Comparison of ENCODE assay signal across 30 cellular contexts in genomic region chr6:115668781-115669180, GRCh38.
"Had no signal": no experiment of that assay in that cellular context is flagged by ENCODE, and none has a peak within 500 bp of the region (broad histone marks: within the 10 kb centered on the region; RNA-seq: fewer than 3 reads in every experiment).

No MANE protein-coding gene starts in this region.

- H3K36me3 ChIP-seq: ascending aorta, breast epithelium, cardiac muscle cell, colonic mucosa, esophagus squamous epithelium had no signal

- H3K27me3 ChIP-seq: ascending aorta, breast epithelium, cardiac muscle cell, colonic mucosa, esophagus squamous epithelium had no signal

- ATAC-seq: activated CD4-positive, alpha-beta T cell treated with anti-CD3 and anti-CD28 coated beads for 36 hours; activated naive CD4-positive, alpha-beta T cell treated with anti-CD3 and anti-CD28 coated beads, Interleukin-2, amount 50 U/mL, for 72 hours; activated T-cell treated with anti-CD3 and anti-CD28 coated beads, Interleukin-2, amount 50 U/mL, for 72 hours had no signal

- H3K9me3 Mint-ChIP-seq: activated CD4-positive, alpha-beta memory T cell treated with anti-CD3 and anti-CD28 coated beads, Interleukin-2, amount 10 ng/mL, durations not matched to agents 7 days and 5 days; activated CD4-positive, alpha-beta T cell treated with anti-CD3 and anti-CD28 coated beads, Interleukin-2, amount 10 ng/mL, durations not matched to agents 24 days and 14 days; activated naive CD4-positive, alpha-beta T cell treated with anti-CD3 and anti-CD28 coated beads, Interleukin-2, amount 10 ng/mL, durations not matched to agents 7 days and 5 days; activated naive CD8-positive, alpha-beta T cell treated with anti-CD3 and anti-CD28 coated beads, Interleukin-2, amount 10 ng/mL, durations not matched to agents 7 days and 5 days; activated T-cell treated with anti-CD3 and anti-CD28 coated beads, Interleukin-2, amount 50 U/mL, for 24 hours; activated T-cell treated with anti-CD3 and anti-CD28 coated beads, Interleukin-2, amount 50 U/mL, for 72 hours; brain had no signal

- H3K27ac ChIP-seq: ascending aorta, breast epithelium, cardiac muscle cell, colonic mucosa, epithelial cell of prostate, esophagus squamous epithelium had no signal

- FAIRE-seq: endometrium, endothelial cell of umbilical vein had no signal

- H3K27me3 Mint-ChIP-seq: activated CD4-positive, alpha-beta memory T cell treated with anti-CD3 and anti-CD28 coated beads, Interleukin-2, amount 10 ng/mL, durations not matched to agents 7 days and 5 days; activated CD4-positive, alpha-beta T cell treated with anti-CD3 and anti-CD28 coated beads for 36 hours; activated CD4-positive, alpha-beta T cell treated with anti-CD3 and anti-CD28 coated beads, Interleukin-2, amount 10 ng/mL, durations not matched to agents 24 days and 14 days; activated naive CD4-positive, alpha-beta T cell treated with anti-CD3 and anti-CD28 coated beads, Interleukin-2, amount 10 ng/mL, durations not matched to agents 7 days and 5 days; activated naive CD8-positive, alpha-beta T cell treated with anti-CD3 and anti-CD28 coated beads, Interleukin-2, amount 10 ng/mL, durations not matched to agents 7 days and 5 days; activated T-cell treated with anti-CD3 and anti-CD28 coated beads, Interleukin-2, amount 50 U/mL, for 24 hours had no signal

- H3K4me1 ChIP-seq: ascending aorta, breast epithelium, colonic mucosa, esophagus squamous epithelium had no signal

- H3K27ac Mint-ChIP-seq: activated CD4-positive, alpha-beta memory T cell treated with anti-CD3 and anti-CD28 coated beads, Interleukin-2, amount 10 ng/mL, durations not matched to agents 7 days and 5 days; activated CD4-positive, alpha-beta T cell treated with anti-CD3 and anti-CD28 coated beads for 36 hours; activated CD4-positive, alpha-beta T cell treated with anti-CD3 and anti-CD28 coated beads, Interleukin-2, amount 10 ng/mL, durations not matched to agents 24 days and 14 days; activated naive CD4-positive, alpha-beta T cell treated with anti-CD3 and anti-CD28 coated beads, Interleukin-2, amount 10 ng/mL, durations not matched to agents 7 days and 5 days; activated naive CD4-positive, alpha-beta T cell treated with anti-CD3 and anti-CD28 coated beads, Interleukin-2, amount 50 U/mL, for 72 hours; activated naive CD8-positive, alpha-beta T cell treated with anti-CD3 and anti-CD28 coated beads, Interleukin-2, amount 10 ng/mL, durations not matched to agents 7 days and 5 days; activated T-cell treated with anti-CD3 and anti-CD28 coated beads, Interleukin-2, amount 50 U/mL, for 24 hours; activated T-cell treated with anti-CD3 and anti-CD28 coated beads, Interleukin-2, amount 50 U/mL, for 72 hours had no signal

- DNase-seq: activated CD4-positive, alpha-beta memory T cell treated with anti-CD3 and anti-CD28 coated beads, Interleukin-2, amount 10 ng/mL, durations not matched to agents 7 days and 5 days; activated CD4-positive, alpha-beta T cell treated with anti-CD3 and anti-CD28 coated beads for 36 hours; activated CD4-positive, alpha-beta T cell treated with anti-CD3 and anti-CD28 coated beads, Interleukin-2, amount 10 ng/mL, durations not matched to agents 24 days and 14 days; activated CD4-positive, alpha-beta T cell treated with anti-CD3 and anti-CD28 coated beads, Interleukin-2, amount 50 U/mL, for 4 hours; activated CD4-positive, CD25-positive, alpha-beta regulatory T cell; activated CD4-positive, CD25-positive, alpha-beta regulatory T cell treated with anti-CD3 and anti-CD28 coated beads, Interleukin-2, amount 50 U/mL, for 72 hours; activated CD8-positive, alpha-beta memory T cell treated with anti-CD3 and anti-CD28 coated beads, Interleukin-2, amount 50 U/mL, for 48 hours; activated gamma-delta T cell; activated naive CD4-positive, alpha-beta T cell; activated naive CD4-positive, alpha-beta T cell treated with anti-CD3 and anti-CD28 coated beads, Interleukin-2, amount 10 ng/mL, durations not matched to agents 7 days and 5 days; activated naive CD8-positive, alpha-beta T cell treated with anti-CD3 and anti-CD28 coated beads, Interleukin-2, amount 10 ng/mL, durations not matched to agents 7 days and 5 days; activated T-cell treated with anti-CD3 and anti-CD28 coated beads for 4 hours; activated T-cell treated with anti-CD3 and anti-CD28 coated beads, Interleukin-2, amount 50 U/mL, for 24 hours; activated T-cell treated with anti-CD3 and anti-CD28 coated beads, Interleukin-2, amount 50 U/mL, for 72 hours; central memory CD4-positive, alpha-beta T cell; cerebellar nuclear complex; colonic mucosa; effector CD8-positive, alpha-beta T cell; esophagus squamous epithelium; foreskin melanocyte; head of caudate nucleus; T-helper 2 cell had no signal

- H3K4me3 ChIP-seq: ascending aorta, breast epithelium, cardiac muscle cell, colonic mucosa, esophagus squamous epithelium had no signal

- H3K9me3 ChIP-seq: ascending aorta, breast epithelium, colonic mucosa, esophagus squamous epithelium had no signal

- H3K4me1 Mint-ChIP-seq: activated CD4-positive, alpha-beta memory T cell treated with anti-CD3 and anti-CD28 coated beads, Interleukin-2, amount 10 ng/mL, durations not matched to agents 7 days and 5 days; activated CD4-positive, alpha-beta T cell treated with anti-CD3 and anti-CD28 coated beads for 36 hours; activated CD4-positive, alpha-beta T cell treated with anti-CD3 and anti-CD28 coated beads, Interleukin-2, amount 10 ng/mL, durations not matched to agents 24 days and 14 days; activated naive CD4-positive, alpha-beta T cell treated with anti-CD3 and anti-CD28 coated beads, Interleukin-2, amount 10 ng/mL, durations not matched to agents 7 days and 5 days; activated naive CD8-positive, alpha-beta T cell treated with anti-CD3 and anti-CD28 coated beads, Interleukin-2, amount 10 ng/mL, durations not matched to agents 7 days and 5 days; brain had no signal

- H3K36me3 Mint-ChIP-seq: activated naive CD4-positive, alpha-beta T cell treated with anti-CD3 and anti-CD28 coated beads, Interleukin-2, amount 10 ng/mL, durations not matched to agents 7 days and 5 days; activated naive CD4-positive, alpha-beta T cell treated with anti-CD3 and anti-CD28 coated beads, Interleukin-2, amount 50 U/mL, for 72 hours; activated naive CD8-positive, alpha-beta T cell treated with anti-CD3 and anti-CD28 coated beads, Interleukin-2, amount 10 ng/mL, durations not matched to agents 7 days and 5 days; brain had no signal

- H3K4me3 Mint-ChIP-seq: activated CD4-positive, alpha-beta memory T cell treated with anti-CD3 and anti-CD28 coated beads, Interleukin-2, amount 10 ng/mL, durations not matched to agents 7 days and 5 days; activated CD4-positive, alpha-beta T cell treated with anti-CD3 and anti-CD28 coated beads for 36 hours; activated CD4-positive, alpha-beta T cell treated with anti-CD3 and anti-CD28 coated beads, Interleukin-2, amount 10 ng/mL, durations not matched to agents 24 days and 14 days; activated naive CD4-positive, alpha-beta T cell treated with anti-CD3 and anti-CD28 coated beads, Interleukin-2, amount 10 ng/mL, durations not matched to agents 7 days and 5 days; activated naive CD8-positive, alpha-beta T cell treated with anti-CD3 and anti-CD28 coated beads, Interleukin-2, amount 10 ng/mL, durations not matched to agents 7 days and 5 days; activated T-cell treated with anti-CD3 and anti-CD28 coated beads, Interleukin-2, amount 50 U/mL, for 24 hours; activated T-cell treated with anti-CD3 and anti-CD28 coated beads, Interleukin-2, amount 50 U/mL, for 72 hours; brain had no signal
